20 cellular contexts compared by ENCODE assay signal in genomic region chr2:129724021-129724757, GRCh38.
"Had no signal": no experiment of that assay in that cellular context is flagged by ENCODE, and none has a peak within 500 bp of the region (broad histone marks: within the 10 kb centered on the region; RNA-seq: fewer than 3 reads in every experiment).

No MANE protein-coding gene starts in this region.

- H3K4me3 ChIP-seq: SJCRH30 had no signal

- H3K36me3 ChIP-seq: SJCRH30 had no signal

- H3K27ac ChIP-seq: SJCRH30 had no signal

- H3K4me1 ChIP-seq: SJCRH30 had no signal

- ATAC-seq: SK-N-SH treated with all-trans-retinoic acid at 6 μM for 48 hours had no signal

- DNase-seq: KBM-7, MV-4-11, NCI-H1048, NCI-H1105, NCI-H1417 treated with DMSO at 0.1 percent for 48 hours, NCI-H146, NCI-H1694 treated with DMSO at 0.1 percent for 48 hours, NCI-H1930, NCI-H2081, NCI-H2107, NCI-H226, NCI-H446, NCI-H510A, NCI-H524 treated with DMSO at 0.1 percent for 48 hours, NCI-H69, NCI-H774, RPMI8226, SHP77, SJCRH30 had no signal

- H3K9me3 ChIP-seq: SJCRH30 had no signal
